Comparison of ENCODE assay signal across 24 cellular contexts in the genomic region with DNA sequence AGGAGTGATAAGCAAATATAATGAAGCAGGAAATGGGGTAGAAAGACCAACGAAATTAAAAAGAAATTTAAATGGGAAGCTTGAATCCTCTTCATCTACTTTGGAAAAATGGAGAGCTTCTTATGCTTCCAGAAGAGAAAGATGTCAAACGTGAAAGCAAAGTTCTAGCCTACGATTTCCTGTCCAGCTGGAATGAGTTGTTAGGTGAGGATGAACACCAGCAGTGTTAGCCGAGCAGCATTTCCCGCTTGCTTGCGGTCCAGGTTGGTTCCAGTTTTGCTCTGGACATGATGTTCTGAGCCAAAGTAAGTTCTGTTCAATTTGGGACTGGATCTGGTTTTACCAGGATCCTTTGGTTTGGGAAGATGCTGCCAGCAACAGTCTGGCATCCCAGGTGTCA.
DNase-seq lines count a peak whose midpoint lies in the region.
"Had no signal": no experiment of that assay in that cellular context is flagged by ENCODE, and none has a peak within 500 bp of the region (broad histone marks: within the 10 kb centered on the region; RNA-seq: fewer than 3 reads in every experiment).

No MANE protein-coding gene starts in this region.

- H3K36me3 ChIP-seq in skeletal muscle satellite cell (ENCODE audit: insufficient read depth, low read length) = no peaks in the 10 kb centered on the region
- H3K36me3 ChIP-seq: HAP-1, upper lobe of left lung had no signal

- H3K4me2 ChIP-seq in skeletal muscle satellite cell (ENCODE audit: low read length) = peak overlapping the region; percentile 67

- no peaks in the 10 kb centered on the region for H3K9me3 ChIP-seq in skeletal muscle satellite cell (replicated peaks; ENCODE audit: low read length)
- H3K9me3 ChIP-seq: HAP-1, upper lobe of left lung had no signal

- H3K4me1 ChIP-seq in skeletal muscle satellite cell (ENCODE audit: control insufficient read depth, insufficient read depth, low read length) = peaks cover 28% of the 10 kb centered on the region
- H3K4me1 ChIP-seq: HAP-1 had no signal

- peak; percentile 48 for DNase-seq in EH (ENCODE audit: low read depth)
- peak; percentile 50 for DNase-seq in RPMI7951 (ENCODE audit: low read depth)
- DNase-seq in fibroblast of peridontal ligament (ENCODE audit: extremely low read depth) = peak; percentile 36
- no peak for DNase-seq in SW 1271 (lab: John Stamatoyannopoulos, UW)
- DNase-seq in NCI-H446 (lab: John Stamatoyannopoulos, UW) = no peak
- no peak for DNase-seq in AML-193 (lab: John Stamatoyannopoulos, UW)
- DNase-seq in germinal center (ENCODE audit: low spot score) = no peak
- DNase-seq: activated CD4-positive, alpha-beta T cell treated with anti-CD3 and anti-CD28 coated beads for 36 hours; activated CD8-positive, alpha-beta T cell treated with anti-CD3 and anti-CD28 coated beads, Interleukin-2, amount 10 ng/mL, durations not matched to agents 7 days and 5 days; activated effector memory CD4-positive, alpha-beta T cell treated with anti-CD3 and anti-CD28 coated beads, Interleukin-2, amount 50 U/mL, for 16 hours; activated naive CD8-positive, alpha-beta T cell treated with anti-CD3 and anti-CD28 coated beads, Interleukin-2, amount 10 ng/mL, durations not matched to agents 7 days and 5 days; Calu3; DMS79 treated with DMSO at 0.1 percent for 48 hours; effector CD4-positive, alpha-beta T cell; naive B cell; NCI-H1105 treated with DMSO at 0.1 percent for 48 hours; NCI-H2029; nucleus accumbens; substantia nigra; T-helper 17 cell; upper lobe of left lung had no signal

- peak overlapping the region; percentile 45 for H3K9ac ChIP-seq in skeletal muscle satellite cell (ENCODE audit: low read depth, low read length)

- no peaks in the 10 kb centered on the region for H3K27me3 ChIP-seq in skeletal muscle satellite cell (ENCODE audit: control insufficient read depth, insufficient read depth, low read length)
- H3K27me3 ChIP-seq: upper lobe of left lung had no signal

- peak overlapping the region; percentile 13 for H3K4me3 ChIP-seq in skeletal muscle satellite cell (ENCODE audit: low read length)
- H3K4me3 ChIP-seq: HAP-1, SK-N-MC, upper lobe of left lung had no signal

Comparison
In these comparisons a context has a peak if more than half of its experiments do, and no peak if none do; other contexts are left out.
1. DNase-seq: peak in EH (single experiment), RPMI7951 (single experiment) and fibroblast of peridontal ligament (single experiment); none in SW 1271 (0 of 2), NCI-H446 (0 of 2), AML-193 (0 of 2) and germinal center (single experiment).